ENCODE assay signal across 20 cellular contexts in genomic region chr11:112291191-112291590, GRCh38. TPM values are rescaled to one million over a fixed set of nuclear protein-coding genes. Genes with fewer than 3 reads are reported as not detected.
A peak's percentile ranks its signal among the peaks of the same experiment; 100 is the strongest.
DNase-seq lines count a peak whose midpoint lies in the region; ATAC-seq, FAIRE-seq and TF ChIP-seq lines count a peak whose summit lies in the region.
"Had no signal": no experiment of that assay in that cellular context is flagged by ENCODE, and none has a peak within 500 bp of the region (broad histone marks: within the 10 kb centered on the region; RNA-seq: fewer than 3 reads in every experiment).

No MANE protein-coding gene starts in this region.

- no peak for ATAC-seq in activated T-cell treated with anti-CD3 and anti-CD28 coated beads, Interleukin-2, amount 50 U/mL, for 72 hours (replicated peaks in 1 of 2)
- ATAC-seq in thoracic aorta (ENCODE audit: insufficient number of reproducible peaks, low FRiP score, low read depth): no peak
- no peak for ATAC-seq in HG02938 (IDR thresholded peaks at IDR 0.05; ENCODE audit: unreplicated experiment)

- peaks cover 22% of the 10 kb centered on the region for H3K4me1 Mint-ChIP-seq in activated T-cell treated with anti-CD3 and anti-CD28 coated beads, Interleukin-2, amount 50 U/mL, for 24 hours (ENCODE audit: low read depth)
- peaks cover 14% of the 10 kb centered on the region for H3K4me1 Mint-ChIP-seq in activated T-cell treated with anti-CD3 and anti-CD28 coated beads, Interleukin-2, amount 50 U/mL, for 72 hours (ENCODE audit: low read depth)
- H3K4me1 Mint-ChIP-seq in astrocyte (ENCODE audit: low read depth, unreplicated experiment): peaks cover 18% of the 10 kb centered on the region
- H3K4me1 Mint-ChIP-seq in mesothelial cell of epicardium: peaks cover 28% of the 10 kb centered on the region

- H3K27ac Mint-ChIP-seq in activated T-cell treated with anti-CD3 and anti-CD28 coated beads, Interleukin-2, amount 50 U/mL, for 24 hours: peak overlapping the region; percentile 20
- H3K27ac Mint-ChIP-seq in activated T-cell treated with anti-CD3 and anti-CD28 coated beads, Interleukin-2, amount 50 U/mL, for 72 hours: no peak overlapping the region
- H3K27ac Mint-ChIP-seq in astrocyte (ENCODE audit: unreplicated experiment): no peak overlapping the region
- no peak overlapping the region for H3K27ac Mint-ChIP-seq in mesothelial cell of epicardium

- H3K36me3 Mint-ChIP-seq in activated T-cell treated with anti-CD3 and anti-CD28 coated beads, Interleukin-2, amount 50 U/mL, for 24 hours (ENCODE audit: low read depth): no peaks in the 10 kb centered on the region
- peaks cover 0 to 4% of the 10 kb centered on the region in 2 donors for H3K36me3 Mint-ChIP-seq in activated T-cell treated with anti-CD3 and anti-CD28 coated beads, Interleukin-2, amount 50 U/mL, for 72 hours (ENCODE audit: insufficient read depth in 2 of 2)
- H3K36me3 Mint-ChIP-seq in astrocyte (ENCODE audit: low read depth, unreplicated experiment) (peaks cover 5% of the 10 kb centered on the region), mesothelial cell of epicardium (peaks cover 10% of the 10 kb centered on the region)

- TF ChIP-seq CTCF in astrocyte (IDR thresholded peaks at IDR 0.05; ENCODE audit: insufficient read depth, low read depth, low read length) (no peak), mesothelial cell of epicardium (IDR thresholded peaks at IDR 0.05; ENCODE audit: unreplicated experiment) (no peak), thoracic aorta (IDR thresholded peaks at IDR 0.05) (no peak)

- H3K9me3 ChIP-seq in astrocyte (ENCODE audit: insufficient read depth, low read depth, low read length): no peaks in the 10 kb centered on the region
- H3K9me3 ChIP-seq in thoracic aorta: no peaks in the 10 kb centered on the region

- no peak for DNase-seq in activated T-cell treated with anti-CD3 and anti-CD28 coated beads, Interleukin-2, amount 50 U/mL, for 24 hours
- DNase-seq in activated T-cell treated with anti-CD3 and anti-CD28 coated beads, Interleukin-2, amount 50 U/mL, for 72 hours: no peak
- DNase-seq in astrocyte (ENCODE audit: low read depth) (no peak), mesothelial cell of epicardium (ENCODE audit: low spot score in 2 of 2, unreplicated experiment in 2 of 2) (no peak), thoracic aorta (ENCODE audit: low spot score) (no peak), cortex of kidney (lab: John Stamatoyannopoulos, UW) (no peak), NCI-H82 (lab: John Stamatoyannopoulos, UW) (no peak)
- DNase-seq: ACHN; activated CD4-positive, CD25-positive, alpha-beta regulatory T cell treated with anti-CD3 and anti-CD28 coated beads, Interleukin-2, amount 50 U/mL, for 72 hours; activated T-cell treated with anti-CD3 and anti-CD28 coated beads, Interleukin-2, amount 50 U/mL, for 48 hours; DMS 273 treated with DMSO at 0.1 percent for 48 hours; kidney; NCI-H146; stimulated activated naive CD4-positive, alpha-beta T cell; T-helper 1 cell had no signal

- no peaks in the 10 kb centered on the region for H4K20me1 ChIP-seq in astrocyte (ENCODE audit: insufficient read depth, low read length)

- H3K4me1 ChIP-seq in astrocyte (ENCODE audit: insufficient read depth, low read length) (peaks cover 27% of the 10 kb centered on the region), thoracic aorta (ENCODE audit: control insufficient read depth in 1 of 2, low read depth in 2 of 2) (peaks cover 21 to 50% of the 10 kb centered on the region in 2 donors)

- no peaks in the 10 kb centered on the region for H3K9me3 Mint-ChIP-seq in activated T-cell treated with anti-CD3 and anti-CD28 coated beads, Interleukin-2, amount 50 U/mL, for 24 hours
- no peaks in the 10 kb centered on the region for H3K9me3 Mint-ChIP-seq in activated T-cell treated with anti-CD3 and anti-CD28 coated beads, Interleukin-2, amount 50 U/mL, for 72 hours
- no peaks in the 10 kb centered on the region for H3K9me3 Mint-ChIP-seq in astrocyte (ENCODE audit: unreplicated experiment)
- peaks cover 8% of the 10 kb centered on the region for H3K9me3 Mint-ChIP-seq in mesothelial cell of epicardium

- no peaks in the 10 kb centered on the region for H3K27me3 ChIP-seq in astrocyte (ENCODE audit: insufficient read depth, low read length)
- no peaks in the 10 kb centered on the region for H3K27me3 ChIP-seq in thoracic aorta (replicated peaks; ENCODE audit: insufficient read depth)

- no peaks in the 10 kb centered on the region for H3K36me3 ChIP-seq in astrocyte (ENCODE audit: insufficient read depth, low read length)
- H3K36me3 ChIP-seq in thoracic aorta: no peaks in the 10 kb centered on the region

- H3K27ac ChIP-seq in astrocyte (ENCODE audit: low read depth, low read length): no peak overlapping the region
- peak overlapping the region; percentile 68 to 91 for H3K27ac ChIP-seq in thoracic aorta
- H3K27ac ChIP-seq: HL-60 had no signal

- H3K79me2 ChIP-seq in astrocyte (ENCODE audit: insufficient read depth, low read length): no peaks in the 10 kb centered on the region

- no peak for FAIRE-seq in astrocyte (lab: Jason Lieb, UNC)
- FAIRE-seq: kidney had no signal

- H3K9ac ChIP-seq in astrocyte (ENCODE audit: low read length): no peak overlapping the region

- no peaks in the 10 kb centered on the region for H3K27me3 Mint-ChIP-seq in activated T-cell treated with anti-CD3 and anti-CD28 coated beads, Interleukin-2, amount 50 U/mL, for 24 hours
- H3K27me3 Mint-ChIP-seq in activated T-cell treated with anti-CD3 and anti-CD28 coated beads, Interleukin-2, amount 50 U/mL, for 72 hours (ENCODE audit: low read depth): no peaks in the 10 kb centered on the region
- H3K27me3 Mint-ChIP-seq in astrocyte (ENCODE audit: low read depth, unreplicated experiment) (peaks cover 6% of the 10 kb centered on the region), mesothelial cell of epicardium (ENCODE audit: low read depth) (peaks cover 13% of the 10 kb centered on the region)

- H3K4me3 Mint-ChIP-seq in activated T-cell treated with anti-CD3 and anti-CD28 coated beads, Interleukin-2, amount 50 U/mL, for 24 hours: no peak overlapping the region
- H3K4me3 Mint-ChIP-seq in activated T-cell treated with anti-CD3 and anti-CD28 coated beads, Interleukin-2, amount 50 U/mL, for 72 hours: peak overlapping the region in 1 of 2 donors; percentile 49
- H3K4me3 Mint-ChIP-seq in astrocyte (ENCODE audit: unreplicated experiment) (peak overlapping the region; percentile 2), mesothelial cell of epicardium (peak overlapping the region; percentile 14)

- H2AFZ ChIP-seq in astrocyte (ENCODE audit: low read depth, low read length): no peak overlapping the region

- H3K4me3 ChIP-seq in astrocyte (ENCODE audit: insufficient read depth, low read depth, low read length): no peak overlapping the region
- H3K4me3 ChIP-seq in thoracic aorta: peak overlapping the region; percentile 84

- H3K4me2 ChIP-seq in astrocyte (ENCODE audit: low read length): peak overlapping the region; percentile 43

RNA-seq across cellular contexts. Expression of gene PLET1, which starts 30.5 kb away (rescaled TPM):
- total RNA-seq in activated T-cell treated with anti-CD3 and anti-CD28 coated beads, Interleukin-2, amount 50 U/mL, for 72 hours: not detected
- total RNA-seq in astrocyte (not detected in 2 replicates), mesothelial cell of epicardium (not detected in 3 replicates), thoracic aorta (not detected)
- total RNA-seq: H7, kidney, NCI-H460, renal cortical epithelial cell had no signal
